In the genomic region with DNA sequence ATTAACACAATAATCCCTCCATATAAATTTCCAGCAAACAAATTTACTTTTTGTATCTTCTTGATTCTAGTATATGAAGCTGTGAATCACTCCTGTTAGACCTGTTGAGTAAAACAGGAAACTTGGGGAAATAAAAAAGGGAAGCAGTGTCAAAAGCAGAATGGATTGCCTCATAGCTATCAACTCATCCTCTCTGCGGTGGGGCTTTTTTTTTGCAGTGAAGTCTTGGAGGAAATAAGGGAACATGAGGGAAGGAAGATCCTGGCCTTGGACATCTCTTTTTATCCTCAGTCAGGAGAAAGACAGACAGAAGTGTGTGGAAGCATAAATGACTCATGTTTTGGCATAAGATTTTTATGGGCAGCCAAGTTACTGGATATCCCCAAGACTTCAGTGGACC, we compare ENCODE assay signal across 15 cellular contexts.
DNase-seq lines count a peak whose midpoint lies in the region; ATAC-seq, FAIRE-seq and TF ChIP-seq lines count a peak whose summit lies in the region.
"Had no signal": no experiment of that assay in that cellular context is flagged by ENCODE, and none has a peak within 500 bp of the region (broad histone marks: within the 10 kb centered on the region; RNA-seq: fewer than 3 reads in every experiment).

No MANE protein-coding gene starts in this region.

- DNase-seq in GF-D8 (lab: John Stamatoyannopoulos, UW) (peak; percentile 87), NB4 (ENCODE audit: low read depth) (peak; percentile 93), K562 (ENCODE audit: extremely low read depth in 1 of 4, low spot score in 3 of 4) (no peak), NCI-H2029 (lab: John Stamatoyannopoulos, UW) (no peak)
- DNase-seq: activated CD4-positive, alpha-beta T cell treated with anti-CD3 and anti-CD28 coated beads, Interleukin-2, amount 50 U/mL, for 48 hours; NCI-H1048; NCI-H69; T-helper 1 cell had no signal

- H3K9ac ChIP-seq in K562 (ENCODE audit: insufficient read depth in 1 of 2, low read depth in 2 of 2, low read length in 2 of 2), result no peak overlapping the region

- H3K27ac ChIP-seq in K562 (ENCODE audit: extremely low read depth, low read depth, low read length) (no peak overlapping the region), neutrophil (peak overlapping the region; percentile 79)
- H3K27ac ChIP-seq: thoracic aorta, VCaP had no signal

- TF ChIP-seq POLR2A in NB4 (IDR thresholded peaks at IDR 0.05; ENCODE audit: extremely low read depth, insufficient read length) (no peak), K562 (conservative IDR thresholded peaks at IDR 0.05) (no peak)

- TF ChIP-seq EP300 in K562 (IDR thresholded peaks at IDR 0.05; ENCODE audit: low read length), result no peak

- FAIRE-seq in K562 (lab: Jason Lieb, UNC), result no peak
- FAIRE-seq: GM19239 had no signal

- CTCF ChIA-PET in K562 (lab: Yijun Ruan, JAX; ENCODE audit: low intra/inter-chr PET ratio), result no interaction called here

- H3K79me2 ChIP-seq in K562 (ENCODE audit: control insufficient read depth, insufficient read depth, low read length), result no peaks in the 10 kb centered on the region

- H3K9me1 ChIP-seq in K562 (ENCODE audit: control insufficient read depth, insufficient read depth, low read length), result no peaks in the 10 kb centered on the region

- H2AFZ ChIP-seq in K562 (ENCODE audit: low read depth, low read length), result no peak overlapping the region

- intact Hi-C loops in K562 (cut with micrococcal nuclease), result no loop called here

- no peak for TF ChIP-seq RAD21 in K562 (CRISPR knock-in tag; conservative IDR thresholded peaks at IDR 0.05 in 1 of 2, IDR thresholded peaks at IDR 0.05 in 1 of 2)

- no TSS peak for BruUV-seq in K562 (replicated peaks; lab: Mats Ljungman, UMichigan)

- ATAC-seq in K562 (no peak), GM18907 (IDR thresholded peaks at IDR 0.05; ENCODE audit: unreplicated experiment) (no peak), HG03159 (IDR thresholded peaks at IDR 0.05; ENCODE audit: unreplicated experiment) (no peak)
- ATAC-seq: natural killer cell treated with Interleukin-12 subunit alpha and Interleukin-12 subunit beta and Interleukin-15 and Interleukin-18, amount 100 ng/mL, for 72 hours had no signal

- H3K27me3 ChIP-seq in K562 (ENCODE audit: control insufficient read depth in 2 of 2, insufficient read depth in 2 of 2, low read length in 2 of 2) (peaks cover 2 to 5% of the 10 kb centered on the region in 2 experiments; a peak in 2 of 5 replicates), neutrophil (no peaks in the 10 kb centered on the region)

- POLR2A ChIA-PET in K562 (lab: Yijun Ruan, JAX), result interaction anchor here (0.6 to 1.8 kb wide), 3 partner anchors 9 to 734 kb away, joined by 4 to 6 read pairs (median 4); no protein-coding TSS in a partner anchor

- H3K36me3 ChIP-seq in K562 (ENCODE audit: control insufficient read depth, insufficient read depth, low read length) (no peaks in the 10 kb centered on the region), neutrophil (no peaks in the 10 kb centered on the region)
- H3K36me3 ChIP-seq: thoracic aorta had no signal

- H3K9me3 ChIP-seq in K562 (replicated peaks; ENCODE audit: control insufficient read depth, insufficient read depth, low read depth, low read length) (no peaks in the 10 kb centered on the region), neutrophil (no peaks in the 10 kb centered on the region)
- H3K9me3 ChIP-seq: thoracic aorta had no signal

- H3K4me3 ChIP-seq in NB4 (ENCODE audit: low read depth, low read length), result no peak overlapping the region
- H3K4me3 ChIP-seq in K562, result no peak overlapping the region
- H3K4me3 ChIP-seq in neutrophil (ENCODE audit: low read depth in 1 of 2, low read length in 1 of 2), result peak overlapping the region in 1 of 2 experiments; percentile 17
- H3K4me3 ChIP-seq: thoracic aorta had no signal

- WGBS in K562 (ENCODE audit: insufficient coverage, low coverage, missing lambda C conversion rate), result 0% methylated on average over 1 of the region's 1 CpG

- TF ChIP-seq CTCF in NB4 (IDR thresholded peaks at IDR 0.05; ENCODE audit: low read depth, low read length), result no peak
- TF ChIP-seq CTCF in K562 (IDR thresholded peaks at IDR 0.05 in 2 of 3, conservative IDR thresholded peaks at IDR 0.05 in 1 of 3; ENCODE audit: insufficient read depth in 2 of 3, low read depth in 1 of 3, low read length in 3 of 3), result no peak
- TF ChIP-seq CTCF in neutrophil (IDR thresholded peaks at IDR 0.05), result no peak

- H3K4me1 ChIP-seq in K562 (replicated peaks in 1 of 2; ENCODE audit: control insufficient read depth in 2 of 2, insufficient read depth in 2 of 2, low read length in 2 of 2) (no peaks in the 10 kb centered on the region), neutrophil (ENCODE audit: control insufficient read depth in 1 of 2, insufficient read depth in 1 of 2, low read depth in 1 of 2, low read length in 1 of 2) (peaks cover 49 to 51% of the 10 kb centered on the region in 2 experiments)

- H4K20me1 ChIP-seq in K562 (replicated peaks; ENCODE audit: control insufficient read depth, insufficient read depth, low read length), result no peaks in the 10 kb centered on the region

- in situ Hi-C loops in K562 (cut with MboI), result no loop called here

- no peak overlapping the region for H3K4me2 ChIP-seq in K562 (ENCODE audit: insufficient read depth, low read length)

TF ChIP-seq in K562, 482 proteins besides CTCF, POLR2A, EP300 and RAD21 (continues in another document):
- TF ChIP-seq CEBPG (CRISPR knock-in tag; IDR thresholded peaks at IDR 0.05) (no peak), CEBPG (tag; conservative IDR thresholded peaks at IDR 0.05 in 1 of 2, IDR thresholded peaks at IDR 0.05 in 1 of 2) (peak in 1 of 2 experiments; percentile 75; a peak in 2 of 4 replicates), MED1 (CRISPR knock-in tag; IDR thresholded peaks at IDR 0.05; ENCODE audit: borderline replicate concordance) (no peak), ZFP36 (IDR thresholded peaks at IDR 0.05; ENCODE audit: low read depth, low read length, partially characterized antibody) (no peak), HMG20A (CRISPR knock-in tag; conservative IDR thresholded peaks at IDR 0.05) (no peak), KLF10 (CRISPR knock-in tag; IDR thresholded peaks at IDR 0.05) (no peak), SNRNP70 (optimal IDR thresholded peaks at IDR 0.05; ENCODE audit: low read depth, low read length) (no peak), ZNF184 (CRISPR knock-in tag; IDR thresholded peaks at IDR 0.05) (no peak), ZNF785 (CRISPR knock-in tag; IDR thresholded peaks at IDR 0.05) (no peak), ZNF395 (CRISPR knock-in tag; IDR thresholded peaks at IDR 0.05) (no peak), PHTF2 (CRISPR knock-in tag; IDR thresholded peaks at IDR 0.05) (no peak), TFAP4 (CRISPR knock-in tag; IDR thresholded peaks at IDR 0.05; ENCODE audit: borderline replicate concordance) (no peak), PBX2 (CRISPR knock-in tag; IDR thresholded peaks at IDR 0.05; ENCODE audit: low read depth) (no peak), PBX2 (tag; conservative IDR thresholded peaks at IDR 0.05; ENCODE audit: low read depth) (0 out of 2 replicates have a peak, but pooled peaks have one; percentile 18)
- TF ChIP-seq, protein P1, sequence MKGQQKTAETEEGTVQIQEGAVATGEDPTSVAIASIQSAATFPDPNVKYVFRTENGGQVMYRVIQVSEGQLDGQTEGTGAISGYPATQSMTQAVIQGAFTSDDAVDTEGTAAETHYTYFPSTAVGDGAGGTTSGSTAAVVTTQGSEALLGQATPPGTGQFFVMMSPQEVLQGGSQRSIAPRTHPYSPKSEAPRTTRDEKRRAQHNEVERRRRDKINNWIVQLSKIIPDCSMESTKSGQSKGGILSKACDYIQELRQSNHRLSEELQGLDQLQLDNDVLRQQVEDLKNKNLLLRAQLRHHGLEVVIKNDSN (CRISPR knock-in tag; IDR thresholded peaks at IDR 0.05), result no peak

Comparison
In these comparisons a context has a peak if more than half of its experiments do, and no peak if none do; other contexts are left out.
1. DNase-seq: peak in GF-D8 (single experiment) and NB4 (single experiment); none in K562 (0 of 4) and NCI-H2029 (single experiment).